In the genomic region with DNA sequence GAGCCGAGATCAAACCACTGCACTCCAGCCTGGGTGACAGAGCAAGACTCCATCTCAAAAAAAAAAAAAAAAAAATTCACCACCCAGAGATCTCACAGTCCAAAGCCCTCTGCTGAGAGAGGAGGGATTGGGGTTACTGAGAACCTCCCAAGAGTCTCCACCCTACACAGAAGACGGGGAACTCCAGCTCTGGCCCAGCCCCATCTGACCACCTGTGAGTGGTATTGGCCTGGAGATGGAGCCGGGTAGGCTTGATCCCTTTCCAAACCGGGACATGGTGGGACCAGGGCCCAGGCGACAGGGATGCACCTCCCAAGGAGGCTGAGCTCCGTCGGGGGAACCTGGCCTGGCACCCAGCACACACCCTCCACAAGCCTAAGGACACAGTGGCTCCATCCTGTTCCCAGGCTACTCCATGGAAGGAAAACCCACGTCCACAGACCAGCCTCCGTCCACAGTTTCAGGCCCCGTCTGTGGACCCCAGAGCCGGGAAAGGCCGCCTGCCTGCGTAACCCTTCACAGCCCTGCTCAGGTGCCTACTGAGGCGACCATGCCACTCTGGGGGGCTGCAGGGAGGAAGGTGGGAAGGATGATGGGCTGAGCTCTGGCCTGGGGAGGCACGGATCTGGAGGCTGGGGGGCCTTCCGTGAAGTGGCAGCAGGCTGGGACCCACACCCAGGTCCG, we compare ENCODE assay signal across 1 cellular context.
TF ChIP-seq lines count a peak whose summit lies in the region.

No MANE protein-coding gene starts in this region.

TF ChIP-seq in HEK293, 187 proteins besides CTCF, POLR2A, EP300 and RAD21 (continued from another document and continues in another):
- TF ChIP-seq, protein P1, sequence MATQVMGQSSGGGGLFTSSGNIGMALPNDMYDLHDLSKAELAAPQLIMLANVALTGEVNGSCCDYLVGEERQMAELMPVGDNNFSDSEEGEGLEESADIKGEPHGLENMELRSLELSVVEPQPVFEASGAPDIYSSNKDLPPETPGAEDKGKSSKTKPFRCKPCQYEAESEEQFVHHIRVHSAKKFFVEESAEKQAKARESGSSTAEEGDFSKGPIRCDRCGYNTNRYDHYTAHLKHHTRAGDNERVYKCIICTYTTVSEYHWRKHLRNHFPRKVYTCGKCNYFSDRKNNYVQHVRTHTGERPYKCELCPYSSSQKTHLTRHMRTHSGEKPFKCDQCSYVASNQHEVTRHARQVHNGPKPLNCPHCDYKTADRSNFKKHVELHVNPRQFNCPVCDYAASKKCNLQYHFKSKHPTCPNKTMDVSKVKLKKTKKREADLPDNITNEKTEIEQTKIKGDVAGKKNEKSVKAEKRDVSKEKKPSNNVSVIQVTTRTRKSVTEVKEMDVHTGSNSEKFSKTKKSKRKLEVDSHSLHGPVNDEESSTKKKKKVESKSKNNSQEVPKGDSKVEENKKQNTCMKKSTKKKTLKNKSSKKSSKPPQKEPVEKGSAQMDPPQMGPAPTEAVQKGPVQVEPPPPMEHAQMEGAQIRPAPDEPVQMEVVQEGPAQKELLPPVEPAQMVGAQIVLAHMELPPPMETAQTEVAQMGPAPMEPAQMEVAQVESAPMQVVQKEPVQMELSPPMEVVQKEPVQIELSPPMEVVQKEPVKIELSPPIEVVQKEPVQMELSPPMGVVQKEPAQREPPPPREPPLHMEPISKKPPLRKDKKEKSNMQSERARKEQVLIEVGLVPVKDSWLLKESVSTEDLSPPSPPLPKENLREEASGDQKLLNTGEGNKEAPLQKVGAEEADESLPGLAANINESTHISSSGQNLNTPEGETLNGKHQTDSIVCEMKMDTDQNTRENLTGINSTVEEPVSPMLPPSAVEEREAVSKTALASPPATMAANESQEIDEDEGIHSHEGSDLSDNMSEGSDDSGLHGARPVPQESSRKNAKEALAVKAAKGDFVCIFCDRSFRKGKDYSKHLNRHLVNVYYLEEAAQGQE (tag by site-specific recombination; IDR thresholded peaks at IDR 0.05): no peak
- TF ChIP-seq IKZF3 (tag by site-specific recombination; IDR thresholded peaks at IDR 0.05) (peak; percentile 61; the same call in 1 of the 2 replicates), ZNF596 (tag by site-specific recombination; IDR thresholded peaks at IDR 0.05) (no peak), ZNF324 (tag by site-specific recombination; IDR thresholded peaks at IDR 0.05) (no peak), GLIS1 (tag by site-specific recombination; IDR thresholded peaks at IDR 0.05) (peak; percentile 84), EGR2 (tag by site-specific recombination; IDR thresholded peaks at IDR 0.05; ENCODE audit: low read depth) (no peak), TCF7L2 (IDR thresholded peaks at IDR 0.05; ENCODE audit: borderline replicate concordance, low read depth, low read length) (no peak), ZNF473 (tag by site-specific recombination; IDR thresholded peaks at IDR 0.05) (no peak), FEZF1 (tag by site-specific recombination; IDR thresholded peaks at IDR 0.05) (no peak), GFI1B (tag by site-specific recombination; IDR thresholded peaks at IDR 0.05) (no peak), ZNF670 (tag by site-specific recombination; IDR thresholded peaks at IDR 0.05; ENCODE audit: low read depth) (no peak), GLI4 (tag by site-specific recombination; IDR thresholded peaks at IDR 0.05) (no peak), ZNF335 (tag by site-specific recombination; conservative IDR thresholded peaks at IDR 0.05) (no peak; the same call in none of the 2 replicates), ZNF530 (tag by site-specific recombination; IDR thresholded peaks at IDR 0.05; ENCODE audit: low read depth) (no peak), ZNF19 (tag by site-specific recombination; IDR thresholded peaks at IDR 0.05; ENCODE audit: low read depth) (no peak), ZNF112 (tag by site-specific recombination; IDR thresholded peaks at IDR 0.05) (no peak), OVOL3 (tag by site-specific recombination; IDR thresholded peaks at IDR 0.05) (no peak), KLF8 (tag by site-specific recombination; IDR thresholded peaks at IDR 0.05) (no peak), PRDM1 (tag by site-specific recombination; IDR thresholded peaks at IDR 0.05) (no peak), KLF7 (tag by site-specific recombination; IDR thresholded peaks at IDR 0.05; ENCODE audit: borderline replicate concordance) (no peak), ZNF133 (tag by site-specific recombination; IDR thresholded peaks at IDR 0.05) (no peak), BCL11B (tag by site-specific recombination; IDR thresholded peaks at IDR 0.05; ENCODE audit: low read depth) (no peak), ZNF10 (tag by site-specific recombination; IDR thresholded peaks at IDR 0.05) (no peak), KLF9 (tag by site-specific recombination; IDR thresholded peaks at IDR 0.05; ENCODE audit: low read depth) (no peak), ZBTB48 (tag by site-specific recombination; IDR thresholded peaks at IDR 0.05) (no peak), ZNF132 (tag by site-specific recombination; IDR thresholded peaks at IDR 0.05; ENCODE audit: borderline replicate concordance) (no peak), ZNF248 (tag by site-specific recombination; IDR thresholded peaks at IDR 0.05) (no peak), ZNF629 (tag by site-specific recombination; IDR thresholded peaks at IDR 0.05) (no peak), ZNF37A (tag by site-specific recombination; IDR thresholded peaks at IDR 0.05) (no peak), ZBTB21 (tag by site-specific recombination; IDR thresholded peaks at IDR 0.05) (no peak), ZNF2 (tag by site-specific recombination; IDR thresholded peaks at IDR 0.05) (no peak), ZNF571 (tag by site-specific recombination; IDR thresholded peaks at IDR 0.05) (no peak), KLF1 (tag by site-specific recombination; IDR thresholded peaks at IDR 0.05) (no peak), WT1 (tag by site-specific recombination; IDR thresholded peaks at IDR 0.05) (no peak), ZNF155 (tag by site-specific recombination; IDR thresholded peaks at IDR 0.05) (no peak)
- TF ChIP-seq, protein P2, sequence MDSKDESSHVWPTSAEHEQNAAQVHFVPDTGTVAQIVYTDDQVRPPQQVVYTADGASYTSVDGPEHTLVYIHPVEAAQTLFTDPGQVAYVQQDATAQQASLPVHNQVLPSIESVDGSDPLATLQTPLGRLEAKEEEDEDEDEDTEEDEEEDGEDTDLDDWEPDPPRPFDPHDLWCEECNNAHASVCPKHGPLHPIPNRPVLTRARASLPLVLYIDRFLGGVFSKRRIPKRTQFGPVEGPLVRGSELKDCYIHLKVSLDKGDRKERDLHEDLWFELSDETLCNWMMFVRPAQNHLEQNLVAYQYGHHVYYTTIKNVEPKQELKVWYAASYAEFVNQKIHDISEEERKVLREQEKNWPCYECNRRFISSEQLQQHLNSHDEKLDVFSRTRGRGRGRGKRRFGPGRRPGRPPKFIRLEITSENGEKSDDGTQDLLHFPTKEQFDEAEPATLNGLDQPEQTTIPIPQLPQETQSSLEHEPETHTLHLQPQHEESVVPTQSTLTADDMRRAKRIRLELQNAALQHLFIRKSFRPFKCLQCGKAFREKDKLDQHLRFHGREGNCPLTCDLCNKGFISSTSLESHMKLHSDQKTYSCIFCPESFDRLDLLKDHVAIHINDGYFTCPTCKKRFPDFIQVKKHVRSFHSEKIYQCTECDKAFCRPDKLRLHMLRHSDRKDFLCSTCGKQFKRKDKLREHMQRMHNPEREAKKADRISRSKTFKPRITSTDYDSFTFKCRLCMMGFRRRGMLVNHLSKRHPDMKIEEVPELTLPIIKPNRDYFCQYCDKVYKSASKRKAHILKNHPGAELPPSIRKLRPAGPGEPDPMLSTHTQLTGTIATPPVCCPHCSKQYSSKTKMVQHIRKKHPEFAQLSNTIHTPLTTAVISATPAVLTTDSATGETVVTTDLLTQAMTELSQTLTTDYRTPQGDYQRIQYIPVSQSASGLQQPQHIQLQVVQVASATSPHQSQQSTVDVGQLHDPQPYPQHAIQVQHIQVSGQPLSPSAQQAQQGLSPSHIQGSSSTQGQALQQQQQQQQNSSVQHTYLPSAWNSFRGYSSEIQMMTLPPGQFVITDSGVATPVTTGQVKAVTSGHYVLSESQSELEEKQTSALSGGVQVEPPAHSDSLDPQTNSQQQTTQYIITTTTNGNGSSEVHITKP (tag by site-specific recombination; IDR thresholded peaks at IDR 0.05): peak; percentile 100
- TF ChIP-seq, protein P3, sequence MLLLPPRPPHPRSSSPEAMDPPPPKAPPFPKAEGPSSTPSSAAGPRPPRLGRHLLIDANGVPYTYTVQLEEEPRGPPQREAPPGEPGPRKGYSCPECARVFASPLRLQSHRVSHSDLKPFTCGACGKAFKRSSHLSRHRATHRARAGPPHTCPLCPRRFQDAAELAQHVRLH (tag by site-specific recombination; IDR thresholded peaks at IDR 0.05): no peak
- TF ChIP-seq, protein P4, sequence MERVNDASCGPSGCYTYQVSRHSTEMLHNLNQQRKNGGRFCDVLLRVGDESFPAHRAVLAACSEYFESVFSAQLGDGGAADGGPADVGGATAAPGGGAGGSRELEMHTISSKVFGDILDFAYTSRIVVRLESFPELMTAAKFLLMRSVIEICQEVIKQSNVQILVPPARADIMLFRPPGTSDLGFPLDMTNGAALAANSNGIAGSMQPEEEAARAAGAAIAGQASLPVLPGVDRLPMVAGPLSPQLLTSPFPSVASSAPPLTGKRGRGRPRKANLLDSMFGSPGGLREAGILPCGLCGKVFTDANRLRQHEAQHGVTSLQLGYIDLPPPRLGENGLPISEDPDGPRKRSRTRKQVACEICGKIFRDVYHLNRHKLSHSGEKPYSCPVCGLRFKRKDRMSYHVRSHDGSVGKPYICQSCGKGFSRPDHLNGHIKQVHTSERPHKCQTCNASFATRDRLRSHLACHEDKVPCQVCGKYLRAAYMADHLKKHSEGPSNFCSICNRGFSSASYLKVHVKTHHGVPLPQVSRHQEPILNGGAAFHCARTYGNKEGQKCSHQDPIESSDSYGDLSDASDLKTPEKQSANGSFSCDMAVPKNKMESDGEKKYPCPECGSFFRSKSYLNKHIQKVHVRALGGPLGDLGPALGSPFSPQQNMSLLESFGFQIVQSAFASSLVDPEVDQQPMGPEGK (tag by site-specific recombination; IDR thresholded peaks at IDR 0.05): 0 out of 2 replicates have a peak, but pooled peaks have one; percentile 50
- TF ChIP-seq, protein P5, sequence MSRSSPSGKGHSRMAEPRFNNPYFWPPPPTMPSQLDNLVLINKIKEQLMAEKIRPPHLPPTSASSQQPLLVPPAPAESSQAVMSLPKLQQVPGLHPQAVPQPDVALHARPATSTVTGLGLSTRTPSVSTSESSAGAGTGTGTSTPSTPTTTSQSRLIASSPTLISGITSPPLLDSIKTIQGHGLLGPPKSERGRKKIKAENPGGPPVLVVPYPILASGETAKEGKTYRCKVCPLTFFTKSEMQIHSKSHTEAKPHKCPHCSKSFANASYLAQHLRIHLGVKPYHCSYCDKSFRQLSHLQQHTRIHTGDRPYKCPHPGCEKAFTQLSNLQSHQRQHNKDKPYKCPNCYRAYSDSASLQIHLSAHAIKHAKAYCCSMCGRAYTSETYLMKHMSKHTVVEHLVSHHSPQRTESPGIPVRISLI (tag by site-specific recombination; IDR thresholded peaks at IDR 0.05): peak; percentile 90
- TF ChIP-seq, protein P6, sequence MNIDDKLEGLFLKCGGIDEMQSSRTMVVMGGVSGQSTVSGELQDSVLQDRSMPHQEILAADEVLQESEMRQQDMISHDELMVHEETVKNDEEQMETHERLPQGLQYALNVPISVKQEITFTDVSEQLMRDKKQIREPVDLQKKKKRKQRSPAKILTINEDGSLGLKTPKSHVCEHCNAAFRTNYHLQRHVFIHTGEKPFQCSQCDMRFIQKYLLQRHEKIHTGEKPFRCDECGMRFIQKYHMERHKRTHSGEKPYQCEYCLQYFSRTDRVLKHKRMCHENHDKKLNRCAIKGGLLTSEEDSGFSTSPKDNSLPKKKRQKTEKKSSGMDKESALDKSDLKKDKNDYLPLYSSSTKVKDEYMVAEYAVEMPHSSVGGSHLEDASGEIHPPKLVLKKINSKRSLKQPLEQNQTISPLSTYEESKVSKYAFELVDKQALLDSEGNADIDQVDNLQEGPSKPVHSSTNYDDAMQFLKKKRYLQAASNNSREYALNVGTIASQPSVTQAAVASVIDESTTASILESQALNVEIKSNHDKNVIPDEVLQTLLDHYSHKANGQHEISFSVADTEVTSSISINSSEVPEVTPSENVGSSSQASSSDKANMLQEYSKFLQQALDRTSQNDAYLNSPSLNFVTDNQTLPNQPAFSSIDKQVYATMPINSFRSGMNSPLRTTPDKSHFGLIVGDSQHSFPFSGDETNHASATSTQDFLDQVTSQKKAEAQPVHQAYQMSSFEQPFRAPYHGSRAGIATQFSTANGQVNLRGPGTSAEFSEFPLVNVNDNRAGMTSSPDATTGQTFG (tag by site-specific recombination; IDR thresholded peaks at IDR 0.05; ENCODE audit: borderline replicate concordance): no peak
- TF ChIP-seq, protein P7, sequence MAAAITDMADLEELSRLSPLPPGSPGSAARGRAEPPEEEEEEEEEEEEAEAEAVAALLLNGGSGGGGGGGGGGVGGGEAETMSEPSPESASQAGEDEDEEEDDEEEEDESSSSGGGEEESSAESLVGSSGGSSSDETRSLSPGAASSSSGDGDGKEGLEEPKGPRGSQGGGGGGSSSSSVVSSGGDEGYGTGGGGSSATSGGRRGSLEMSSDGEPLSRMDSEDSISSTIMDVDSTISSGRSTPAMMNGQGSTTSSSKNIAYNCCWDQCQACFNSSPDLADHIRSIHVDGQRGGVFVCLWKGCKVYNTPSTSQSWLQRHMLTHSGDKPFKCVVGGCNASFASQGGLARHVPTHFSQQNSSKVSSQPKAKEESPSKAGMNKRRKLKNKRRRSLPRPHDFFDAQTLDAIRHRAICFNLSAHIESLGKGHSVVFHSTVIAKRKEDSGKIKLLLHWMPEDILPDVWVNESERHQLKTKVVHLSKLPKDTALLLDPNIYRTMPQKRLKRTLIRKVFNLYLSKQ (tag by site-specific recombination; IDR thresholded peaks at IDR 0.05; ENCODE audit: borderline replicate concordance): no peak
- TF ChIP-seq, protein P8, sequence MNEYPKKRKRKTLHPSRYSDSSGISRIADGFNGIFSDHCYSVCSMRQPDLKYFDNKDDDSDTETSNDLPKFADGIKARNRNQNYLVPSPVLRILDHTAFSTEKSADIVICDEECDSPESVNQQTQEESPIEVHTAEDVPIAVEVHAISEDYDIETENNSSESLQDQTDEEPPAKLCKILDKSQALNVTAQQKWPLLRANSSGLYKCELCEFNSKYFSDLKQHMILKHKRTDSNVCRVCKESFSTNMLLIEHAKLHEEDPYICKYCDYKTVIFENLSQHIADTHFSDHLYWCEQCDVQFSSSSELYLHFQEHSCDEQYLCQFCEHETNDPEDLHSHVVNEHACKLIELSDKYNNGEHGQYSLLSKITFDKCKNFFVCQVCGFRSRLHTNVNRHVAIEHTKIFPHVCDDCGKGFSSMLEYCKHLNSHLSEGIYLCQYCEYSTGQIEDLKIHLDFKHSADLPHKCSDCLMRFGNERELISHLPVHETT (tag by site-specific recombination; IDR thresholded peaks at IDR 0.05): 0 out of 2 replicates have a peak, but pooled peaks have one; percentile 24
- TF ChIP-seq, protein P9, sequence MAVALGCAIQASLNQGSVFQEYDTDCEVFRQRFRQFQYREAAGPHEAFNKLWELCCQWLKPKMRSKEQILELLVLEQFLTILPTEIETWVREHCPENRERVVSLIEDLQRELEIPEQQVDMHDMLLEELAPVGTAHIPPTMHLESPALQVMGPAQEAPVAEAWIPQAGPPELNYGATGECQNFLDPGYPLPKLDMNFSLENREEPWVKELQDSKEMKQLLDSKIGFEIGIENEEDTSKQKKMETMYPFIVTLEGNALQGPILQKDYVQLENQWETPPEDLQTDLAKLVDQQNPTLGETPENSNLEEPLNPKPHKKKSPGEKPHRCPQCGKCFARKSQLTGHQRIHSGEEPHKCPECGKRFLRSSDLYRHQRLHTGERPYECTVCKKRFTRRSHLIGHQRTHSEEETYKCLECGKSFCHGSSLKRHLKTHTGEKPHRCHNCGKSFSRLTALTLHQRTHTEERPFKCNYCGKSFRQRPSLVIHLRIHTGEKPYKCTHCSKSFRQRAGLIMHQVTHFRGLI (tag by site-specific recombination; IDR thresholded peaks at IDR 0.05): no peak
